ENCODE assay signal across 24 cellular contexts in genomic region chr4:70833701-70834100, GRCh38. TPM values are rescaled to one million over a fixed set of nuclear protein-coding genes. Genes with fewer than 3 reads are reported as not detected.
A peak's percentile ranks its signal among the peaks of the same experiment; 100 is the strongest.
DNase-seq lines count a peak whose midpoint lies in the region; ATAC-seq and TF ChIP-seq lines count a peak whose summit lies in the region.
"Had no signal": no experiment of that assay in that cellular context is flagged by ENCODE, and none has a peak within 500 bp of the region (broad histone marks: within the 10 kb centered on the region; RNA-seq: fewer than 3 reads in every experiment).

No MANE protein-coding gene starts in this region.

- H3K4me3 Mint-ChIP-seq in stimulated activated naive B cell treated with anti-CD40 and anti-IgM and Interleukin-4, amounts not matched to agents 10 μg/mL and 1 μg/mL and 100 μg/mL, for 72 hours: no peak overlapping the region
- H3K4me3 Mint-ChIP-seq: B cell, CD14-positive monocyte, H9, HFFc6 had no signal

- H3K27me3 Mint-ChIP-seq in stimulated activated naive B cell treated with anti-CD40 and anti-IgM and Interleukin-4, amounts not matched to agents 10 μg/mL and 1 μg/mL and 100 μg/mL, for 72 hours: no peaks in the 10 kb centered on the region
- H3K27me3 Mint-ChIP-seq: B cell had no signal

- ATAC-seq in left ventricle myocardium superior (peak; percentile 25), GM19397 (IDR thresholded peaks at IDR 0.05; ENCODE audit: unreplicated experiment) (no peak)
- no peak for ATAC-seq in stimulated activated naive B cell treated with anti-CD40 and anti-IgM and Interleukin-4, amounts not matched to agents 10 μg/mL and 1 μg/mL and 100 μg/mL, for 72 hours (replicated peaks)
- ATAC-seq: K562, Panc1 had no signal

- in situ Hi-C loops in astrocyte of the cerebellum (cut with HindIII; ENCODE audit: low sequenced_read_pairs): loop anchor here (25.0 kb wide), 1 partner anchor 154 kb away; the partner anchor contains the start of gene DCK

- no peak overlapping the region for H3K4me3 ChIP-seq in astrocyte of the cerebellum (ENCODE audit: low read depth, low read length)
- H3K4me3 ChIP-seq in fibroblast of the aortic adventitia (ENCODE audit: low read depth, low read length): no peak overlapping the region
- H3K4me3 ChIP-seq: K562, SJCRH30 had no signal

- intact Hi-C loops in left ventricle myocardium superior (cut with micrococcal nuclease): no loop called here
- intact Hi-C loops in cardiac septum (cut with DNase I): no loop called here

- no peaks in the 10 kb centered on the region for H3K9me3 Mint-ChIP-seq in stimulated activated naive B cell treated with anti-CD40 and anti-IgM and Interleukin-4, amounts not matched to agents 10 μg/mL and 1 μg/mL and 100 μg/mL, for 72 hours
- H3K9me3 Mint-ChIP-seq: H9, HFFc6 had no signal

- peaks cover 10 to 19% of the 10 kb centered on the region in 2 donors for H3K4me1 Mint-ChIP-seq in stimulated activated naive B cell treated with anti-CD40 and anti-IgM and Interleukin-4, amounts not matched to agents 10 μg/mL and 1 μg/mL and 100 μg/mL, for 72 hours

- H3K27ac Mint-ChIP-seq in stimulated activated naive B cell treated with anti-CD40 and anti-IgM and Interleukin-4, amounts not matched to agents 10 μg/mL and 1 μg/mL and 100 μg/mL, for 72 hours: no peak overlapping the region
- H3K27ac Mint-ChIP-seq: B cell, CD14-positive monocyte, H9, HFFc6 had no signal

- peaks cover 45 to 52% of the 10 kb centered on the region in 2 donors for H3K36me3 Mint-ChIP-seq in stimulated activated naive B cell treated with anti-CD40 and anti-IgM and Interleukin-4, amounts not matched to agents 10 μg/mL and 1 μg/mL and 100 μg/mL, for 72 hours

- DNase-seq in left ventricle myocardium superior (no peak), cardiac septum (ENCODE audit: low spot score) (no peak), astrocyte of the cerebellum (ENCODE audit: low read depth) (peak; percentile 22), fibroblast of the aortic adventitia (ENCODE audit: low read depth) (peak; percentile 59), NK-92 (lab: John Stamatoyannopoulos, UW; ENCODE audit: unreplicated experiment) (no peak), NCI-H1436 (lab: John Stamatoyannopoulos, UW) (no peak)
- no peak for DNase-seq in stimulated activated naive B cell treated with anti-CD40 and anti-IgM and Interleukin-4, amounts not matched to agents 10 μg/mL and 1 μg/mL and 100 μg/mL, for 72 hours
- DNase-seq: GF-D8; H9; HFFc6; MM.1S; NCI-H1092; NCI-H1436 treated with DMSO at 0.1 percent for 48 hours; NCI-H2029; NCI-H226; NCI-H510A treated with DMSO at 0.1 percent for 48 hours; NCI-H748 treated with DMSO at 0.1 percent for 48 hours; NK-92 treated with Interleukin-12 subunit alpha and Interleukin-12 subunit beta, amount 100 ng/mL, for 24 hours; SJCRH30 had no signal

- TF ChIP-seq CTCF in astrocyte of the cerebellum (IDR thresholded peaks at IDR 0.05; ENCODE audit: low read depth, low read length, missing control alignments) (no peak), fibroblast of the aortic adventitia (IDR thresholded peaks at IDR 0.05; ENCODE audit: insufficient read depth, low read length) (no peak)

RNA-seq across cellular contexts. Expression of gene GRSF1, which starts 6.0 kb away (rescaled TPM):
- total RNA-seq in left ventricle myocardium superior: 105 TPM
- 83.5 TPM for total RNA-seq in cardiac septum
- total RNA-seq in fibroblast of the aortic adventitia (ENCODE audit: low replicate concordance): 73.1 and 75.3 TPM in 2 replicates

Comparison
In these comparisons a context has a peak if more than half of its experiments do, and no peak if none do; other contexts are left out.
1. DNase-seq: peak in astrocyte of the cerebellum (single experiment) and fibroblast of the aortic adventitia (single experiment); none in left ventricle myocardium superior (single experiment), cardiac septum (single experiment), NK-92 (single experiment), stimulated activated naive B cell treated with anti-CD40 and anti-IgM and Interleukin-4, amounts not matched to agents 10 μg/mL and 1 μg/mL and 100 μg/mL, for 72 hours (single experiment) and NCI-H1436 (single experiment).